Comparison of ENCODE assay signal across 8 cellular contexts in genomic region chr10:70169661-70170364, GRCh38. TPM values are rescaled to one million over a fixed set of nuclear protein-coding genes. Genes with fewer than 3 reads are reported as not detected.
A peak's percentile ranks its signal among the peaks of the same experiment; 100 is the strongest.
DNase-seq lines count a peak whose midpoint lies in the region; ATAC-seq and TF ChIP-seq lines count a peak whose summit lies in the region.

No MANE protein-coding gene starts in this region.

- 0 to 1% methylated on average over 28 to 39 of the region's 39 CpGs for WGBS in aorta, 2 donors

- intact Hi-C loops in mucosa of descending colon (cut with DNase I, micrococcal nuclease) (no loop called here), aorta (cut with DNase I) (loop anchor here in 1 of 2 donors (2.0 kb wide), 1 partner anchor 23 kb away; the partner anchor contains the start of gene TYSND1)

- no peaks in the 10 kb centered on the region for H3K9me2 ChIP-seq in OCI-LY1 (ENCODE audit: low read depth, low read length)

- peaks cover 49 to 53% (median 51%) of the 10 kb centered on the region in 11 experiments for H4K20me1 ChIP-seq in BLaER1 treated with 17β-estradiol and CSF1 and Interleukin-3, amounts not matched to agents 10 nM and 100 nM
- no peaks in the 10 kb centered on the region for H4K20me1 ChIP-seq in OCI-LY1 (ENCODE audit: insufficient read depth, low read length)

- TF ChIP-seq CTCF in OCI-LY1 (IDR thresholded peaks at IDR 0.05; ENCODE audit: low read length), result no peak
- TF ChIP-seq CTCF in mucosa of descending colon (IDR thresholded peaks at IDR 0.05), result no peak

- peak overlapping the region; percentile 75 to 98 (median 94) for H3K4me3 ChIP-seq in BLaER1 treated with 17β-estradiol and CSF1 and Interleukin-3, amounts not matched to agents 10 nM and 100 nM
- H3K4me3 ChIP-seq in OCI-LY1 (ENCODE audit: low read depth, low read length, poor library complexity, severe bottlenecking) (peak overlapping the region; percentile 87), duodenal mucosa (ENCODE audit: low read depth in 1 of 2, low read length in 2 of 2) (peak overlapping the region; percentile 93), mucosa of descending colon (peak overlapping the region; percentile 74), aorta (ENCODE audit: low read length in 2 of 2) (peak overlapping the region; percentile 90 to 98)

- peak overlapping the region; percentile 86 to 99 (median 94) for H3K4me2 ChIP-seq in BLaER1 treated with 17β-estradiol and CSF1 and Interleukin-3, amounts not matched to agents 10 nM and 100 nM
- H3K4me2 ChIP-seq in OCI-LY1 (ENCODE audit: low read length), result peak overlapping the region; percentile 69

- no peaks in the 10 kb centered on the region for H3K27me3 ChIP-seq in BLaER1 treated with 17β-estradiol and CSF1 and Interleukin-3, amounts not matched to agents 10 nM and 100 nM
- no peaks in the 10 kb centered on the region for H3K27me3 ChIP-seq in OCI-LY1 (ENCODE audit: insufficient read depth, low read length)
- no peaks in the 10 kb centered on the region for H3K27me3 ChIP-seq in duodenal mucosa (ENCODE audit: control insufficient read depth in 1 of 2, insufficient read depth in 2 of 2, low read length in 2 of 2)
- peaks cover 0 to 1% of the 10 kb centered on the region in 2 donors for H3K27me3 ChIP-seq in aorta (ENCODE audit: control insufficient read depth in 1 of 2, insufficient read depth in 2 of 2, low read length in 1 of 2)

- H3K9ac ChIP-seq in BLaER1 treated with 17β-estradiol and CSF1 and Interleukin-3, amounts not matched to agents 10 nM and 100 nM, result peak overlapping the region; percentile 85 to 96 (median 93)
- H3K9ac ChIP-seq in OCI-LY1 (ENCODE audit: low read length) (peak overlapping the region; percentile 82), duodenal mucosa (ENCODE audit: low read depth in 1 of 2, low read length in 2 of 2) (peak overlapping the region; percentile 92 to 98)

- H3F3A ChIP-seq in OCI-LY1 (ENCODE audit: insufficient read depth, low read length), result no peaks in the 10 kb centered on the region

- DNase-seq in mucosa of descending colon (peak in 1 of 3 donors; percentile 16), aorta (no peak)

- H3K9me3 ChIP-seq in BLaER1 treated with 17β-estradiol and CSF1 and Interleukin-3, amounts not matched to agents 10 nM and 100 nM (replicated peaks in 1 of 11), result no peaks in the 10 kb centered on the region
- H3K9me3 ChIP-seq in OCI-LY1 (ENCODE audit: low read length) (no peaks in the 10 kb centered on the region), duodenal mucosa (ENCODE audit: control insufficient read depth in 1 of 2, low read length in 2 of 2) (no peaks in the 10 kb centered on the region), mucosa of descending colon (no peaks in the 10 kb centered on the region), aorta (ENCODE audit: control insufficient read depth, low read length) (no peaks in the 10 kb centered on the region)

- peak overlapping the region; percentile 80 to 94 (median 90) for H3K27ac ChIP-seq in BLaER1 treated with 17β-estradiol and CSF1 and Interleukin-3, amounts not matched to agents 10 nM and 100 nM
- H3K27ac ChIP-seq in OCI-LY1 (ENCODE audit: low read depth, low read length, poor library complexity, severe bottlenecking) (no peak overlapping the region), duodenal mucosa (ENCODE audit: low read depth, low read length) (peak overlapping the region; percentile 77), aorta (ENCODE audit: low read depth in 1 of 2, low read length in 2 of 2) (peak overlapping the region in 1 of 2 donors; percentile 94)

- peaks cover 57 to 65% (median 61%) of the 10 kb centered on the region in 10 experiments for H3K4me1 ChIP-seq in BLaER1 treated with 17β-estradiol and CSF1 and Interleukin-3, amounts not matched to agents 10 nM and 100 nM
- H3K4me1 ChIP-seq in OCI-LY1 (ENCODE audit: insufficient read depth, low read length, severe bottlenecking) (peaks cover 41% of the 10 kb centered on the region), duodenal mucosa (ENCODE audit: control insufficient read depth in 1 of 2, insufficient read depth in 2 of 2, low read length in 2 of 2) (peaks cover 20 to 34% of the 10 kb centered on the region in 2 donors), mucosa of descending colon (ENCODE audit: low read depth) (peaks cover 22% of the 10 kb centered on the region), aorta (ENCODE audit: control insufficient read depth in 1 of 2, insufficient read depth in 2 of 2, low read length in 2 of 2) (peaks cover 0 to 3% of the 10 kb centered on the region in 2 donors)

- H3K36me3 ChIP-seq in BLaER1 treated with 17β-estradiol and CSF1 and Interleukin-3, amounts not matched to agents 10 nM and 100 nM, result peaks cover 19 to 36% (median 31%) of the 10 kb centered on the region in 11 experiments; a peak in 20 of 22 replicates
- H3K36me3 ChIP-seq in OCI-LY1 (ENCODE audit: insufficient read depth, low read length) (peaks cover 28% of the 10 kb centered on the region), duodenal mucosa (ENCODE audit: control insufficient read depth in 1 of 2, insufficient read depth in 2 of 2, low read length in 2 of 2) (peaks cover 5 to 11% of the 10 kb centered on the region in 2 donors), mucosa of descending colon (ENCODE audit: low read depth) (no peaks in the 10 kb centered on the region), aorta (ENCODE audit: control insufficient read depth in 1 of 2, insufficient read depth in 2 of 2, low read length in 1 of 2) (no peaks in the 10 kb centered on the region)

- peak; percentile 15 for ATAC-seq in GM21723 (IDR thresholded peaks at IDR 0.05; ENCODE audit: unreplicated experiment)
- ATAC-seq in mucosa of descending colon, result peak; percentile 41
- peak; percentile 64 for ATAC-seq in aorta (ENCODE audit: low FRiP score)
- no peak for ATAC-seq in GM18858 (IDR thresholded peaks at IDR 0.05; ENCODE audit: unreplicated experiment)
- ATAC-seq in HG02981 (IDR thresholded peaks at IDR 0.05; ENCODE audit: unreplicated experiment), result no peak

- peaks cover 51% of the 10 kb centered on the region for H3K79me2 ChIP-seq in OCI-LY1 (ENCODE audit: insufficient read depth, low read length)

- H2AFZ ChIP-seq in OCI-LY1 (ENCODE audit: low read length), result no peak overlapping the region

RNA-seq across cellular contexts. Expression of gene SAR1A, which starts 0.5 kb away (rescaled TPM):
- total RNA-seq in mucosa of descending colon, result 100 to 1,000 TPM in 1 of 3 donors, 10 to 100 TPM in 2; 77.5 to 102 (median 78.1) TPM
- 100 to 1,000 TPM; 119 to 128 TPM for total RNA-seq in aorta
- polyA plus RNA-seq in aorta, result 10 to 100 TPM; 59.2 to 61.0 TPM

RNA-seq across cellular contexts. Expression of gene TYSND1, which starts 23.3 kb away (rescaled TPM):
- total RNA-seq in mucosa of descending colon (10 to 100 TPM; 15.3 to 19.7 (median 15.8) TPM), aorta (10 to 100 TPM in 1 of 2 donors, 1 to 10 TPM in 1; 5.4 to 10.9 TPM)
- polyA plus RNA-seq in aorta, result 1 to 10 TPM; 2.1 to 9.8 TPM

RNA-seq across cellular contexts. Expression of gene AIFM2, which starts 37.2 kb away (rescaled TPM):
- total RNA-seq in mucosa of descending colon (10 to 100 TPM; 21.0 to 23.0 (median 22.7) TPM), aorta (10 to 100 TPM; 15.0 to 15.5 TPM)
- 10 to 100 TPM; 12.1 to 12.6 TPM for polyA plus RNA-seq in aorta

Comparison
In these comparisons a context has a peak if more than half of its experiments do, and no peak if none do; other contexts are left out.
1. ATAC-seq: peak in GM21723 (single experiment), mucosa of descending colon (single experiment) and aorta (single experiment); none in GM18858 (single experiment) and HG02981 (single experiment).
2. Peak in every context shown above with its lines, with median percentiles within 50 percentile points of each other: H3K4me3 ChIP-seq and H3K9ac ChIP-seq.